Comparison of ENCODE assay signal across 2 cellular contexts in genomic region chr10:80032503-80032902, GRCh38.
A peak's percentile ranks its signal among the peaks of the same experiment; 100 is the strongest.
TF ChIP-seq lines count a peak whose summit lies in the region.

No MANE protein-coding gene starts in this region.

TF ChIP-seq in HepG2, 621 proteins besides CTCF, POLR2A, EP300 and RAD21:
- TF ChIP-seq ARID5B (CRISPR knock-in tag; IDR thresholded peaks at IDR 0.05) (no peak), RAD51 (IDR thresholded peaks at IDR 0.05; ENCODE audit: borderline replicate concordance) (peak; percentile 34; the same call in 1 of the 2 replicates), ZNF841 (CRISPR knock-in tag; IDR thresholded peaks at IDR 0.05; ENCODE audit: borderline replicate concordance) (no peak), KDM6A (CRISPR knock-in tag; IDR thresholded peaks at IDR 0.05; ENCODE audit: low read depth) (no peak)

TF ChIP-seq in K562, 482 proteins besides CTCF, POLR2A, EP300 and RAD21:
- peak; percentile 28; the same call in 1 of the 2 replicates for TF ChIP-seq CBFA2T2 (conservative IDR thresholded peaks at IDR 0.05)
- TF ChIP-seq CHD1 (IDR thresholded peaks at IDR 0.05; ENCODE audit: low read length) = no peak
- peak; percentile 71 for TF ChIP-seq RAD51 (IDR thresholded peaks at IDR 0.05; ENCODE audit: borderline replicate concordance, low read depth)
- peak; percentile 91 for TF ChIP-seq TFE3 (CRISPR knock-in tag; IDR thresholded peaks at IDR 0.05)
- TF ChIP-seq USF2 (CRISPR knock-in tag; IDR thresholded peaks at IDR 0.05) = peak; percentile 53
- TF ChIP-seq ZBTB43 (CRISPR knock-in tag; IDR thresholded peaks at IDR 0.05) = no peak
